ENCODE assay signal across 2 cellular contexts in genomic region chr12:93174473-93174872, GRCh38.
TF ChIP-seq lines count a peak whose summit lies in the region.

No MANE protein-coding gene starts in this region.

TF ChIP-seq in SK-N-SH, 30 proteins besides CTCF, POLR2A, EP300 and RAD21 (continued from another document):
- TF ChIP-seq PBX3 (IDR thresholded peaks at IDR 0.05) (no peak), EZH2phosphoT487 (IDR thresholded peaks at IDR 0.05; ENCODE audit: borderline replicate concordance, low read depth) (no peak)

TF ChIP-seq in GM23338, 12 proteins besides CTCF, POLR2A, EP300 and RAD21:
- TF ChIP-seq REST (IDR thresholded peaks at IDR 0.05; ENCODE audit: unreplicated experiment) (no peak), NANOG (IDR thresholded peaks at IDR 0.05; ENCODE audit: borderline replicate concordance) (no peak), ZNF114 (CRISPR knock-in tag; IDR thresholded peaks at IDR 0.05) (no peak)
